Comparison of ENCODE assay signal across 13 cellular contexts in the genomic region with DNA sequence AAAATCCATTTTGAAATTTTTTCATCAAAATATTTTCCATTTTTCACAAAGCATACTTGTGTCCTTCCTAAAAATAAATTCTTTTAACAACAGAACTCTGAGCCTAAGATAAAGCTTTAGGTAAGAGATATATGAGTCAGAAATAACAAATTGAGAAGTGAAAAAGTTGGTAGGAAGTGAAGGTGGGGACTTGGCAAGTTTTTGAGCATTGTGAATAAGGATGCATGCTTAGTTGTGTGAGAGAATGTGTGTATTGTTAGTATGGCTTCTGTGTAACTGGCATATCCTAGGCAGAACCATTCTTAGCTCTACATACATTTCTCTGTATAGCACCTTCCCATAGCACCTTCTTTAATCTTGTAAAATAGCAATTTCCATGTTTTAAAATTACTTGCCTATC. TPM values are rescaled to one million over a fixed set of nuclear protein-coding genes. Genes with fewer than 3 reads are reported as not detected.
DNase-seq lines count a peak whose midpoint lies in the region; ATAC-seq and TF ChIP-seq lines count a peak whose summit lies in the region.
"Had no signal": no experiment of that assay in that cellular context is flagged by ENCODE, and none has a peak within 500 bp of the region (broad histone marks: within the 10 kb centered on the region; RNA-seq: fewer than 3 reads in every experiment).

No MANE protein-coding gene starts in this region.

- H3K36me3 ChIP-seq in brain microvascular endothelial cell (replicated peaks): no peaks in the 10 kb centered on the region
- no peaks in the 10 kb centered on the region for H3K36me3 ChIP-seq in hepatocyte (replicated peaks; ENCODE audit: insufficient read depth, low read depth)
- H3K36me3 ChIP-seq in upper lobe of right lung: no peaks in the 10 kb centered on the region
- H3K36me3 ChIP-seq: MG63 had no signal

- H3K27ac ChIP-seq in brain microvascular endothelial cell (no peak overlapping the region), hepatocyte (no peak overlapping the region), upper lobe of right lung (no peak overlapping the region)
- H3K27ac ChIP-seq: VCaP had no signal

- H3K4me3 ChIP-seq in brain microvascular endothelial cell (ENCODE audit: low read depth, low read length) (no peak overlapping the region), hepatocyte (no peak overlapping the region), upper lobe of right lung (no peak overlapping the region)
- H3K4me3 ChIP-seq: MG63 had no signal

- H3K79me2 ChIP-seq in hepatocyte: no peaks in the 10 kb centered on the region

- H3K9me2 ChIP-seq in hepatocyte (replicated peaks; ENCODE audit: insufficient read depth): no peaks in the 10 kb centered on the region

- H3K4me2 ChIP-seq in hepatocyte: no peak overlapping the region

- ATAC-seq in GM19351 (IDR thresholded peaks at IDR 0.05; ENCODE audit: unreplicated experiment) (peak; percentile 93), HG02610 (IDR thresholded peaks at IDR 0.05; ENCODE audit: unreplicated experiment) (peak; percentile 75), HG03378 (IDR thresholded peaks at IDR 0.05; ENCODE audit: unreplicated experiment) (peak; percentile 91), upper lobe of right lung (no peak)

- intact Hi-C loops in upper lobe of right lung (cut with DNase I): no loop called here

- DNase-seq in GM10266 (ENCODE audit: extremely low spot score) (peak; percentile 7), brain microvascular endothelial cell (no peak), hepatocyte (ENCODE audit: low spot score) (no peak), upper lobe of right lung (no peak)
- no peak for DNase-seq in activated CD4-positive, alpha-beta T cell treated with anti-CD3 and anti-CD28 coated beads, Interleukin-2, amount 50 U/mL, for 1 hour
- DNase-seq: cerebellar nuclear complex, MG63, NCI-H2171 treated with DMSO at 0.1 percent for 48 hours had no signal

- H2AFZ ChIP-seq in hepatocyte: no peak overlapping the region

- H4K20me1 ChIP-seq in hepatocyte (ENCODE audit: insufficient read depth, poor library complexity, severe bottlenecking): no peaks in the 10 kb centered on the region

- H3K27me3 ChIP-seq in brain microvascular endothelial cell (replicated peaks) (no peaks in the 10 kb centered on the region), hepatocyte (no peaks in the 10 kb centered on the region), upper lobe of right lung (no peaks in the 10 kb centered on the region)
- H3K27me3 ChIP-seq: MG63 had no signal

- H3K9me3 ChIP-seq in hepatocyte (ENCODE audit: low read depth) (no peaks in the 10 kb centered on the region), upper lobe of right lung (no peaks in the 10 kb centered on the region)
- H3K9me3 ChIP-seq: MG63 had no signal

- in situ Hi-C loops in brain microvascular endothelial cell (cut with HindIII; ENCODE audit: low pct_ligation_motif_present, low sequenced_read_pairs): no loop called here

- TF ChIP-seq CTCF in GM10266 (IDR thresholded peaks at IDR 0.05; ENCODE audit: control insufficient read depth, insufficient read depth, low read depth, missing control alignments) (no peak), brain microvascular endothelial cell (IDR thresholded peaks at IDR 0.05; ENCODE audit: low read depth, low read length, missing control alignments) (no peak), hepatocyte (IDR thresholded peaks at IDR 0.05; ENCODE audit: poor library complexity) (no peak), upper lobe of right lung (IDR thresholded peaks at IDR 0.05) (no peak)

- H3K4me1 ChIP-seq in hepatocyte (ENCODE audit: insufficient read depth): peaks cover 2% of the 10 kb centered on the region
- H3K4me1 ChIP-seq in upper lobe of right lung: no peaks in the 10 kb centered on the region

RNA-seq across cellular contexts. Expression of gene ASB5, which starts 6.8 kb away (rescaled TPM):
- total RNA-seq in hepatocyte: 0.10 TPM in 1 of 2 replicates, not detected in the other
- 0.30 TPM in 1 of 2 replicates, not detected in the other for polyA plus RNA-seq in hepatocyte
- total RNA-seq in upper lobe of right lung: not detected
- total RNA-seq: lung microvascular endothelial cell had no signal

RNA-seq across cellular contexts. Expression of gene SPCS3, which starts 57.5 kb away (rescaled TPM):
- total RNA-seq in hepatocyte (123 and 148 TPM in 2 replicates), upper lobe of right lung (151 TPM)
- polyA plus RNA-seq in hepatocyte: 102 and 104 TPM in 2 replicates
